25 cellular contexts compared by ENCODE assay signal in the genomic region with DNA sequence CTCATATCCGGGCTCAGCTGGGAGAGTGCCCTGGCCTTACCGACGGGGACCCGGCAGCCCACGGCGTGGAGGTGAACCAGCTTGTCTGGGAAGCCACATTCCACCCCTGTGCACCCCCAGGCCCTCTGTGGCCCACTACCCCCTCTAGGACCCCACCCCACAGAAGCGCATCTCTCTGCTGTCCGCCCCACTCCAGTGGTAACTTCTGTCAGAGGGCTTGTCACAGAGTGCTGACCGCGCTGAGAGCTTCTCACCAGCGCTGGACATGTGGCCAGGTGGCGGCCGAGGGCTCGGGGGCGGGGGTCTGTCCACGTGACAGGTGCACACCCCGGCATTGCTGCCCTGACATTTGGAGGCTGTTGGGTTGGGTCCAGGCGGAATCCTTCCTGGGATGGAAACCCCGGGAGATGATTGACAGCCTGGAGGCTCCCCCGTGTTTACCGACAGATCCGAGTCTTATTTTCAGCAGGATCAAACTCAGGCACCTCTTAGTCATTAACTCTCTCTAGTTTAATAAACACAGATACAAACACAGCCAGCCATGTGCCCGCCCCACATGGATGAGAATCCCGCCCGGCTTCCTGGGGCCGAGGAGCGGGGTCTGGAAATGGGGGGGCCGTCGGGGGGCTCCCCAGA. TPM values are rescaled to one million over a fixed set of nuclear protein-coding genes. Genes with fewer than 3 reads are reported as not detected.
A peak's percentile ranks its signal among the peaks of the same experiment; 100 is the strongest.
DNase-seq lines count a peak whose midpoint lies in the region; ATAC-seq, FAIRE-seq and TF ChIP-seq lines count a peak whose summit lies in the region.
"Had no signal": no experiment of that assay in that cellular context is flagged by ENCODE, and none has a peak within 500 bp of the region (broad histone marks: within the 10 kb centered on the region; RNA-seq: fewer than 3 reads in every experiment).

No MANE protein-coding gene starts in this region.

- H3K36me3 ChIP-seq in upper lobe of left lung: no peaks in the 10 kb centered on the region
- H3K36me3 ChIP-seq in GM23338 (ENCODE audit: insufficient read depth): no peaks in the 10 kb centered on the region
- H3K36me3 ChIP-seq: cardiac muscle cell had no signal

- H2AFZ ChIP-seq in GM23338: no peak overlapping the region

- peaks cover 50% of the 10 kb centered on the region for H3K27me3 Mint-ChIP-seq in activated naive CD4-positive, alpha-beta T cell treated with anti-CD3 and anti-CD28 coated beads, Interleukin-2, amount 10 ng/mL, durations not matched to agents 7 days and 5 days
- peaks cover 36% of the 10 kb centered on the region for H3K27me3 Mint-ChIP-seq in GM23338 (ENCODE audit: insufficient read depth, low read depth, poor library complexity)

- no peak overlapping the region for H3K27ac Mint-ChIP-seq in activated naive CD4-positive, alpha-beta T cell treated with anti-CD3 and anti-CD28 coated beads, Interleukin-2, amount 10 ng/mL, durations not matched to agents 7 days and 5 days
- H3K27ac Mint-ChIP-seq in GM23338: no peak overlapping the region
- H3K27ac Mint-ChIP-seq: activated CD8-positive, alpha-beta T cell treated with anti-CD3 and anti-CD28 coated beads, Interleukin-2, amount 10 ng/mL, durations not matched to agents 7 days and 5 days; CD4-positive, alpha-beta memory T cell had no signal

- H3K36me3 Mint-ChIP-seq in activated naive CD4-positive, alpha-beta T cell treated with anti-CD3 and anti-CD28 coated beads, Interleukin-2, amount 10 ng/mL, durations not matched to agents 7 days and 5 days: no peaks in the 10 kb centered on the region
- H3K36me3 Mint-ChIP-seq in GM23338 (ENCODE audit: low read depth): no peaks in the 10 kb centered on the region
- H3K36me3 Mint-ChIP-seq: CD4-positive, alpha-beta memory T cell had no signal

- no peak for TF ChIP-seq CTCF in upper lobe of left lung (IDR thresholded peaks at IDR 0.05)
- no peak for TF ChIP-seq CTCF in GM23338 (conservative IDR thresholded peaks at IDR 0.05; ENCODE audit: low read depth in 2 of 2)

- no peak for TF ChIP-seq POLR2A in upper lobe of left lung (IDR thresholded peaks at IDR 0.05)
- TF ChIP-seq POLR2A in GM12891 (IDR thresholded peaks at IDR 0.05; ENCODE audit: low read depth, low read length): no peak

- CTCF ChIA-PET in activated naive CD4-positive, alpha-beta T cell treated with anti-CD3 and anti-CD28 coated beads, Interleukin-2, amount 10 ng/mL, durations not matched to agents 7 days and 5 days (lab: Charles Lee): no interaction called here

- no peaks in the 10 kb centered on the region for H3K4me1 Mint-ChIP-seq in activated naive CD4-positive, alpha-beta T cell treated with anti-CD3 and anti-CD28 coated beads, Interleukin-2, amount 10 ng/mL, durations not matched to agents 7 days and 5 days
- H3K4me1 Mint-ChIP-seq in GM23338: peaks cover 10% of the 10 kb centered on the region
- H3K4me1 Mint-ChIP-seq: CD4-positive, alpha-beta memory T cell had no signal

- H3K4me2 ChIP-seq in GM23338: no peak overlapping the region

- H3K27ac ChIP-seq in upper lobe of left lung (no peak overlapping the region), GM23338 (ENCODE audit: low read depth) (no peak overlapping the region)
- H3K27ac ChIP-seq: cardiac muscle cell, foreskin keratinocyte had no signal

- in situ Hi-C loops in G401 (cut with HindIII; ENCODE audit: low sequenced_read_pairs): no loop called here

- WGBS in upper lobe of left lung, 2 donors: 58 to 77% methylated on average over 6 to 18 of the region's 29 CpGs

- no peaks in the 10 kb centered on the region for H3K9me3 Mint-ChIP-seq in activated naive CD4-positive, alpha-beta T cell treated with anti-CD3 and anti-CD28 coated beads, Interleukin-2, amount 10 ng/mL, durations not matched to agents 7 days and 5 days
- no peaks in the 10 kb centered on the region for H3K9me3 Mint-ChIP-seq in GM23338

- no peak overlapping the region for H3K4me3 Mint-ChIP-seq in activated naive CD4-positive, alpha-beta T cell treated with anti-CD3 and anti-CD28 coated beads, Interleukin-2, amount 10 ng/mL, durations not matched to agents 7 days and 5 days
- H3K4me3 Mint-ChIP-seq in GM23338: no peak overlapping the region
- H3K4me3 Mint-ChIP-seq: activated CD8-positive, alpha-beta T cell treated with anti-CD3 and anti-CD28 coated beads, Interleukin-2, amount 10 ng/mL, durations not matched to agents 7 days and 5 days; CD4-positive, alpha-beta memory T cell had no signal

- no peak for TF ChIP-seq RAD21 in Ishikawa (IDR thresholded peaks at IDR 0.05; ENCODE audit: low read depth)

- no peak overlapping the region for H3K4me3 ChIP-seq in upper lobe of left lung
- no peak overlapping the region for H3K4me3 ChIP-seq in GM23338
- H3K4me3 ChIP-seq: cardiac muscle cell had no signal

- ATAC-seq in left lobe of liver: no peak
- no peak for ATAC-seq in upper lobe of left lung (ENCODE audit: low FRiP score in 2 of 2)
- no peak for ATAC-seq in GM23338
- ATAC-seq: activated CD8-positive, alpha-beta T cell treated with anti-CD3 and anti-CD28 coated beads, Interleukin-2, amount 10 ng/mL, durations not matched to agents 7 days and 5 days; foreskin keratinocyte had no signal

- peak; percentile 1 for DNase-seq in activated naive CD4-positive, alpha-beta T cell treated with anti-CD3 and anti-CD28 coated beads, Interleukin-2, amount 10 ng/mL, durations not matched to agents 7 days and 5 days
- DNase-seq in activated naive CD4-positive, alpha-beta T cell treated with anti-CD3 and anti-CD28 coated beads, Interleukin-2, amount 50 U/mL, for 16 hours: no peak
- DNase-seq in left lobe of liver (ENCODE audit: low spot score) (peak; percentile 35), upper lobe of left lung (peak; percentile 6 to 70), GM12891 (ENCODE audit: insufficient read length, low spot score) (no peak), GM23338 (ENCODE audit: low spot score) (no peak), G401 (ENCODE audit: low spot score) (no peak)
- DNase-seq: activated CD4-positive, CD25-positive, alpha-beta regulatory T cell; activated CD8-positive, alpha-beta T cell treated with anti-CD3 and anti-CD28 coated beads, Interleukin-2, amount 10 ng/mL, durations not matched to agents 7 days and 5 days; activated gamma-delta T cell; amygdala; CD4-positive, alpha-beta memory T cell; DMS153; foreskin keratinocyte; GDM1; hippocampal formation; Karpas-422; NCI-H2029; NCI-H510A treated with DMSO at 0.1 percent for 48 hours; occipital lobe; T-helper 9 cell had no signal

- no peaks in the 10 kb centered on the region for H3K9me2 ChIP-seq in GM23338 (ENCODE audit: insufficient read depth)

- no peaks in the 10 kb centered on the region for H3F3A ChIP-seq in GM23338 (replicated peaks; ENCODE audit: low read depth)

- no peaks in the 10 kb centered on the region for H3K79me2 ChIP-seq in GM23338 (replicated peaks; ENCODE audit: insufficient read depth)

- H3K27me3 ChIP-seq in upper lobe of left lung: peaks cover 0 to 34% (median 17%) of the 10 kb centered on the region in 4 donors
- H3K27me3 ChIP-seq in GM23338 (ENCODE audit: insufficient read depth): peaks cover 26% of the 10 kb centered on the region
- H3K27me3 ChIP-seq: cardiac muscle cell had no signal

- no peak for TF ChIP-seq EP300 in Ishikawa (IDR thresholded peaks at IDR 0.05; ENCODE audit: borderline replicate concordance)
- no peak for TF ChIP-seq EP300 in upper lobe of left lung (IDR thresholded peaks at IDR 0.05)

- no peaks in the 10 kb centered on the region for H4K20me1 ChIP-seq in GM23338 (replicated peaks; ENCODE audit: insufficient read depth)

- H3K9me3 ChIP-seq in upper lobe of left lung: no peaks in the 10 kb centered on the region

- H3K4me1 ChIP-seq in upper lobe of left lung (peaks cover 4 to 10% (median 7%) of the 10 kb centered on the region in 4 donors), GM23338 (ENCODE audit: insufficient read depth) (peaks cover 3% of the 10 kb centered on the region; the same call in 1 of the 2 replicates)
- H3K4me1 ChIP-seq: foreskin keratinocyte had no signal

- no peak for FAIRE-seq in GM12891 (lab: Jason Lieb, UNC)
- FAIRE-seq: GM19239, islet of Langerhans had no signal

TF ChIP-seq in Ishikawa, 13 proteins besides CTCF, POLR2A, EP300 and RAD21:
- TF ChIP-seq, protein P1, sequence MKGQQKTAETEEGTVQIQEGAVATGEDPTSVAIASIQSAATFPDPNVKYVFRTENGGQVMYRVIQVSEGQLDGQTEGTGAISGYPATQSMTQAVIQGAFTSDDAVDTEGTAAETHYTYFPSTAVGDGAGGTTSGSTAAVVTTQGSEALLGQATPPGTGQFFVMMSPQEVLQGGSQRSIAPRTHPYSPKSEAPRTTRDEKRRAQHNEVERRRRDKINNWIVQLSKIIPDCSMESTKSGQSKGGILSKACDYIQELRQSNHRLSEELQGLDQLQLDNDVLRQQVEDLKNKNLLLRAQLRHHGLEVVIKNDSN (IDR thresholded peaks at IDR 0.05): peak; percentile 53; the same call in 1 of the 2 replicates
- TF ChIP-seq TCF12 (IDR thresholded peaks at IDR 0.05; ENCODE audit: low read depth): no peak

TF ChIP-seq in GM12891, 5 proteins besides CTCF, POLR2A, EP300 and RAD21:
- no peak for TF ChIP-seq PAX5 (IDR thresholded peaks at IDR 0.05; ENCODE audit: insufficient read depth, low read length, severe bottlenecking)
- TF ChIP-seq POLR2AphosphoS5 (IDR thresholded peaks at IDR 0.05; ENCODE audit: low read depth, low read length): no peak
- TF ChIP-seq SPI1 (IDR thresholded peaks at IDR 0.05; ENCODE audit: low read depth, low read length): no peak
- TF ChIP-seq TAF1 (IDR thresholded peaks at IDR 0.05; ENCODE audit: low read depth, low read length): no peak
- TF ChIP-seq POU2F2 (IDR thresholded peaks at IDR 0.05; ENCODE audit: low read depth, low read length): no peak

TF ChIP-seq in GM23338, 12 proteins besides CTCF, POLR2A, EP300 and RAD21 (continues in another document):
- TF ChIP-seq, protein P2, sequence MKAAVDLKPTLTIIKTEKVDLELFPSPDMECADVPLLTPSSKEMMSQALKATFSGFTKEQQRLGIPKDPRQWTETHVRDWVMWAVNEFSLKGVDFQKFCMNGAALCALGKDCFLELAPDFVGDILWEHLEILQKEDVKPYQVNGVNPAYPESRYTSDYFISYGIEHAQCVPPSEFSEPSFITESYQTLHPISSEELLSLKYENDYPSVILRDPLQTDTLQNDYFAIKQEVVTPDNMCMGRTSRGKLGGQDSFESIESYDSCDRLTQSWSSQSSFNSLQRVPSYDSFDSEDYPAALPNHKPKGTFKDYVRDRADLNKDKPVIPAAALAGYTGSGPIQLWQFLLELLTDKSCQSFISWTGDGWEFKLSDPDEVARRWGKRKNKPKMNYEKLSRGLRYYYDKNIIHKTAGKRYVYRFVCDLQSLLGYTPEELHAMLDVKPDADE (IDR thresholded peaks at IDR 0.05): no peak
- no peak for TF ChIP-seq JUNB (IDR thresholded peaks at IDR 0.05; ENCODE audit: unreplicated experiment)
- no peak for TF ChIP-seq EZH2phosphoT487 (IDR thresholded peaks at IDR 0.05; ENCODE audit: unreplicated experiment)
- TF ChIP-seq NANOG (IDR thresholded peaks at IDR 0.05; ENCODE audit: borderline replicate concordance): no peak
- TF ChIP-seq ZNF331 (CRISPR knock-in tag; IDR thresholded peaks at IDR 0.05; ENCODE audit: low read depth): no peak

RNA-seq across cellular contexts. Expression of a gene that starts 5.1 kb away (rescaled TPM):
- total RNA-seq in left lobe of liver: 17.5 TPM
- 1 to 10 TPM in 2 of 6 donors, under 1 TPM in 3, not detected in 1; 0.11 to 3.0 (median 0.30) TPM for total RNA-seq in upper lobe of left lung
- 0.44 TPM for polyA plus RNA-seq in GM12891 (2012; ENCODE audit: low read depth, missing spikeins)
- total RNA-seq in GM23338 (2014; rRNA removed; shearing (Covaris generic)): 3.5 and 5.0 TPM in 2 replicates
- polyA plus RNA-seq in GM23338 (2016; fragmentation: Nextera tagmentation; extraction: Ambion mirVana): 0.08 and 0.09 TPM in 2 replicates
- 7.6 and 22.2 TPM in 2 replicates for total RNA-seq in G401 (2014; rRNA removed; shearing (Covaris generic))
- total RNA-seq: activated CD8-positive, alpha-beta T cell treated with anti-CD3 and anti-CD28 coated beads, Interleukin-2, amount 10 ng/mL, durations not matched to agents 7 days and 5 days; foreskin keratinocyte had no signal
- polyA plus RNA-seq: CD4-positive, alpha-beta memory T cell had no signal

Comparison
In these comparisons a context has a peak if more than half of its experiments do, and no peak if none do; other contexts are left out.
1. DNase-seq: peak in activated naive CD4-positive, alpha-beta T cell treated with anti-CD3 and anti-CD28 coated beads, Interleukin-2, amount 10 ng/mL, durations not matched to agents 7 days and 5 days (single experiment), left lobe of liver (single experiment) and upper lobe of left lung (2 of 2); none in activated naive CD4-positive, alpha-beta T cell treated with anti-CD3 and anti-CD28 coated beads, Interleukin-2, amount 50 U/mL, for 16 hours (single experiment), GM12891 (single experiment), GM23338 (single experiment) and G401 (single experiment).